Comparison of ENCODE assay signal across 8 cellular contexts in genomic region chr1:160544647-160545046, GRCh38. TPM values are rescaled to one million over a fixed set of nuclear protein-coding genes. Genes with fewer than 3 reads are reported as not detected.
DNase-seq lines count a peak whose midpoint lies in the region; ATAC-seq and TF ChIP-seq lines count a peak whose summit lies in the region.

No MANE protein-coding gene starts in this region.

- peak; percentile 35 to 55 for DNase-seq in activated CD4-positive, alpha-beta T cell treated with anti-CD3 and anti-CD28 coated beads for 4 hours
- no peak for DNase-seq in activated CD4-positive, alpha-beta T cell treated with anti-CD3 and anti-CD28 coated beads for 1 hour
- peak; percentile 56 for DNase-seq in NB4 (ENCODE audit: low read depth)
- DNase-seq in central memory CD8-positive, alpha-beta T cell (ENCODE audit: low spot score in 2 of 2) = no peak
- DNase-seq in neural progenitor cell (ENCODE audit: low spot score) = peak; percentile 33
- DNase-seq in GF-D8 (lab: John Stamatoyannopoulos, UW) = no peak
- DNase-seq in HPDE6-E6E7 (ENCODE audit: extremely low spot score) = no peak

- peaks cover 37% of the 10 kb centered on the region for H3K36me3 Mint-ChIP-seq in central memory CD8-positive, alpha-beta T cell (ENCODE audit: insufficient read depth)
- no peaks in the 10 kb centered on the region for H3K36me3 Mint-ChIP-seq in neural progenitor cell

- H4K20me1 ChIP-seq in neural progenitor cell (ENCODE audit: low read depth) = no peaks in the 10 kb centered on the region

- H3K27ac ChIP-seq in neural progenitor cell = no peak overlapping the region

- no peaks in the 10 kb centered on the region for H3K36me3 ChIP-seq in neural progenitor cell

- H3K9me3 Mint-ChIP-seq in central memory CD8-positive, alpha-beta T cell = no peaks in the 10 kb centered on the region
- no peaks in the 10 kb centered on the region for H3K9me3 Mint-ChIP-seq in neural progenitor cell

- H3K4me1 ChIP-seq in neural progenitor cell = no peaks in the 10 kb centered on the region

- peak overlapping the region; percentile 36 for H3K27ac Mint-ChIP-seq in central memory CD8-positive, alpha-beta T cell (ENCODE audit: low read depth)
- H3K27ac Mint-ChIP-seq in neural progenitor cell = no peak overlapping the region

- H3K9me3 ChIP-seq in neural progenitor cell (ENCODE audit: low read depth) = no peaks in the 10 kb centered on the region

- no peaks in the 10 kb centered on the region for H3F3A ChIP-seq in neural progenitor cell (ENCODE audit: low read depth)

- H3K4me1 Mint-ChIP-seq in central memory CD8-positive, alpha-beta T cell = peaks cover 67% of the 10 kb centered on the region
- H3K4me1 Mint-ChIP-seq in neural progenitor cell = no peaks in the 10 kb centered on the region

- H3K4me3 Mint-ChIP-seq in central memory CD8-positive, alpha-beta T cell = no peak overlapping the region
- H3K4me3 Mint-ChIP-seq in neural progenitor cell = no peak overlapping the region

- H3K79me2 ChIP-seq in neural progenitor cell (ENCODE audit: low read depth) = no peaks in the 10 kb centered on the region

- TF ChIP-seq CTCF in NB4 (IDR thresholded peaks at IDR 0.05; ENCODE audit: low read depth, low read length) (peak; percentile 28), neural progenitor cell (IDR thresholded peaks at IDR 0.05) (peak; percentile 57)

- H3K9ac ChIP-seq in neural progenitor cell = no peak overlapping the region

- H3K27me3 ChIP-seq in neural progenitor cell = no peaks in the 10 kb centered on the region

- no peak overlapping the region for H3K4me2 ChIP-seq in neural progenitor cell

- H3K27me3 Mint-ChIP-seq in central memory CD8-positive, alpha-beta T cell = no peaks in the 10 kb centered on the region
- no peaks in the 10 kb centered on the region for H3K27me3 Mint-ChIP-seq in neural progenitor cell (ENCODE audit: insufficient read depth, low read depth)

- peak overlapping the region; percentile 22 for H2AFZ ChIP-seq in neural progenitor cell (replicated peaks)

- H3K4me3 ChIP-seq in NB4 (ENCODE audit: low read depth, low read length) = no peak overlapping the region
- H3K4me3 ChIP-seq in neural progenitor cell = no peak overlapping the region

- ATAC-seq in central memory CD8-positive, alpha-beta T cell (replicated peaks; ENCODE audit: extremely low read depth, poor library complexity, severe bottlenecking) = peak; percentile 25
- ATAC-seq in GM21528 (IDR thresholded peaks at IDR 0.05; ENCODE audit: low FRiP score, unreplicated experiment) = no peak

- no peak for TF ChIP-seq POLR2A in NB4 (IDR thresholded peaks at IDR 0.05; ENCODE audit: extremely low read depth, insufficient read length)

RNA-seq across cellular contexts. Expression of gene SLAMF6, which starts 21.6 kb away (rescaled TPM):
- not detected in 2 replicates for total RNA-seq in neural progenitor cell (ENCODE audit: low replicate concordance)

RNA-seq across cellular contexts. Expression of gene CD84, which starts 34.6 kb away (rescaled TPM):
- not detected in 2 replicates for total RNA-seq in neural progenitor cell (ENCODE audit: low replicate concordance)

Comparison
In these comparisons a context has a peak if more than half of its experiments do, and no peak if none do; other contexts are left out.
1. DNase-seq: peak in activated CD4-positive, alpha-beta T cell treated with anti-CD3 and anti-CD28 coated beads for 4 hours (2 of 2), NB4 (single experiment) and neural progenitor cell (single experiment); none in activated CD4-positive, alpha-beta T cell treated with anti-CD3 and anti-CD28 coated beads for 1 hour (single experiment), central memory CD8-positive, alpha-beta T cell (0 of 2), GF-D8 (single experiment) and HPDE6-E6E7 (single experiment).